ENCODE assay signal across 1 cellular context in the genomic region with DNA sequence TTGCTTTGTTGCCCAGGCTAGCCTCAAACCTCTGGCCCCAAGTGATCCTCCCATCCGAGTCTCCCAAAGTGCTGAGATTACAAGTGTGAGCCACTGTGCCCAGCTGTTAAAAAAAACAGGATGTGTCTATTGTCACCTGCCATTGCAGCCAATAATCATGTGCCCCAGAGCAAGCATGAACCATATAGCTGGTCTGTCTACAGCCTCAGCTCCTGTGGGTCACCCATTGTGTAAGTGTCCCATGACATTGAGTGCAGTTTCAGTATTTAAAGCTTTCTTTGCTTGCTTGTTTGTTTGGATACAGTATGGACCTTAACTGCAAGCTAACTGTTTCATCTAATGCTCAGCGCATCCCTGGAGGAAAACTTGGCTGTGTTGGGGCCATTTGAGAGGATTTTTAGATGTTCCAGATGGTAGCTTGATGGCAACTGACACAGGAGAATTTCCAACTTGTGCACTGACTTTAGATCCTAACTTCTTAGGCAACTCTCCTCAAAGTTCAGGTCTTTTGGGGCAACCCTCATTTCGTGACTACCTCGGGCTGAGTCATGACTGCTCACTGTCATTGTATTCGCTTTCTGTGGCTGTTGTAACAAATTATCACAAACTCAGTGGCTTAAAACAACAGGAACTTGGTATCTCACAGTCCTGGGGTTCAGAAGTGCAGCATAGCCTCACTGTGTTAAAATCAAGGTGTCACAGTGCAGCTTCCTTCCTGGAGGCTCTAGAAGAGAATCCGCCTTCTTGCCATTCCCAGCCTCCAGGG.
TF ChIP-seq lines count a peak whose summit lies in the region.

No MANE protein-coding gene starts in this region.

TF ChIP-seq in GM23338, 12 proteins besides CTCF, POLR2A, EP300 and RAD21 (continued from another document):
- TF ChIP-seq ZNF462 (CRISPR knock-in tag; IDR thresholded peaks at IDR 0.05) (no peak), JUNB (IDR thresholded peaks at IDR 0.05; ENCODE audit: unreplicated experiment) (no peak), NANOG (IDR thresholded peaks at IDR 0.05; ENCODE audit: borderline replicate concordance) (no peak), STAT1 (IDR thresholded peaks at IDR 0.05; ENCODE audit: unreplicated experiment) (no peak), CREB1 (CRISPR knock-in tag; IDR thresholded peaks at IDR 0.05; ENCODE audit: low read depth) (no peak), EZH2phosphoT487 (IDR thresholded peaks at IDR 0.05; ENCODE audit: unreplicated experiment) (no peak)
